In the genomic region with DNA sequence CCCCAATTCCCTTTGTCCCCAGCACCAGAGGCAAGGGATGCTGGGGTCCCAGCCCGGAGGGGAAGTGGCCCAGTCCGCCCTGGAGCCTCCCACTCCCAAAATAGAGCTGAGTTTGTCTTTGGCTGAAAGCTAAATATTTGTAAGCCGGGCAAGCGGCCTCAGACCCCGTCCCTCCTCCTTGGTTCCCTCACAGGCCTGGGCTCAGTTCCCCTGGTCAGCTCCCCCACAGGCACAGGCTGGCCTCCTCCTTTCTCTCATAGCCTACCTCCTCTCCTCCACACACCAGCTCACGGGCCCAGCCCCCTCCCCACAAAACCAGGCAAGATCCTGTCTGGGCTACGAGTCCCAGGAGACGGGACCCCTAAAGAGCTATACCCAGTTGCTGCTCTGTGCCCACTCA, we compare ENCODE assay signal across 15 cellular contexts. TPM values are rescaled to one million over a fixed set of nuclear protein-coding genes. Genes with fewer than 3 reads are reported as not detected.
DNase-seq lines count a peak whose midpoint lies in the region; ATAC-seq lines count a peak whose summit lies in the region.
"Had no signal": no experiment of that assay in that cellular context is flagged by ENCODE, and none has a peak within 500 bp of the region (broad histone marks: within the 10 kb centered on the region; RNA-seq: fewer than 3 reads in every experiment).

No MANE protein-coding gene starts in this region.

- H3K4me1 ChIP-seq in neuronal stem cell (ENCODE audit: control insufficient read depth in 2 of 2, insufficient read depth in 1 of 2, low read depth in 1 of 2, low read length in 2 of 2), result peaks cover 5 to 34% of the 10 kb centered on the region in 2 donors

- no peak overlapping the region for H3K14ac ChIP-seq in neuronal stem cell (ENCODE audit: low read length)

- WGBS in neuronal stem cell (ENCODE audit: extremely low coverage in 2 of 2, insufficient read length in 2 of 2, insufficient replicate concordance in 1 of 2), 2 donors, result no CpG with 5 or more reads among the region's 8 CpGs

- peaks cover 0 to 82% (median 0%) of the 10 kb centered on the region in 3 experiments for H3K27me3 ChIP-seq in neuronal stem cell (ENCODE audit: control insufficient read depth in 3 of 3, insufficient read depth in 3 of 3, low read depth in 1 of 3, low read length in 3 of 3)

- H3K4me3 Mint-ChIP-seq in activated T-helper 1 cell treated with anti-CD3 and anti-CD28 coated beads, Interleukin-12 subunit alpha, Interleukin-12 subunit beta, Interleukin-2, Interleukin-4 antibody, amounts not matched to agents 30 ng/mL and 10 ng/mL and 1 ng/mL, durations not matched to agents 14 hours and 24 hours and 36 hours, result no peak overlapping the region
- H3K4me3 Mint-ChIP-seq: CD4-positive, CD25-positive, alpha-beta regulatory T cell had no signal

- no peak overlapping the region for H3K27ac ChIP-seq in neuronal stem cell (replicated peaks; ENCODE audit: low read length)
- H3K27ac ChIP-seq: BLaER1 treated with 17β-estradiol and CSF1 and Interleukin-3, amounts not matched to agents 10 nM and 100 nM; GM23248 had no signal

- H3K9me3 ChIP-seq in neuronal stem cell (replicated peaks in 1 of 2; ENCODE audit: control insufficient read depth in 2 of 2, insufficient read depth in 1 of 2, low read depth in 1 of 2, low read length in 2 of 2), result no peaks in the 10 kb centered on the region
- H3K9me3 ChIP-seq: BLaER1 treated with 17β-estradiol and CSF1 and Interleukin-3, amounts not matched to agents 10 nM and 100 nM had no signal

- peak overlapping the region; percentile 70 for H2BK5ac ChIP-seq in neuronal stem cell (ENCODE audit: low read length)

- H3K9ac ChIP-seq in neuronal stem cell (ENCODE audit: low read depth, low read length, poor library complexity), result no peak overlapping the region
- H3K9ac ChIP-seq: BLaER1 treated with 17β-estradiol and CSF1 and Interleukin-3, amounts not matched to agents 10 nM and 100 nM; GM23248 had no signal

- peaks cover 12% of the 10 kb centered on the region for H3K4me1 Mint-ChIP-seq in activated T-helper 1 cell treated with anti-CD3 and anti-CD28 coated beads, Interleukin-12 subunit alpha, Interleukin-12 subunit beta, Interleukin-2, Interleukin-4 antibody, amounts not matched to agents 30 ng/mL and 10 ng/mL and 1 ng/mL, durations not matched to agents 14 hours and 24 hours and 36 hours (ENCODE audit: low read depth)

- peak overlapping the region; percentile 76 for H3K18ac ChIP-seq in neuronal stem cell (ENCODE audit: low read length)

- H3K4me2 ChIP-seq in neuronal stem cell (ENCODE audit: insufficient read depth, low read length, poor library complexity, severe bottlenecking), result no peak overlapping the region

- H3K4me3 ChIP-seq in neuronal stem cell (ENCODE audit: low read length in 2 of 2), result no peak overlapping the region
- H3K4me3 ChIP-seq: BLaER1 treated with 17β-estradiol and CSF1 and Interleukin-3, amounts not matched to agents 10 nM and 100 nM; GM23248 had no signal

- H3K27me3 Mint-ChIP-seq in activated T-helper 1 cell treated with anti-CD3 and anti-CD28 coated beads, Interleukin-12 subunit alpha, Interleukin-12 subunit beta, Interleukin-2, Interleukin-4 antibody, amounts not matched to agents 30 ng/mL and 10 ng/mL and 1 ng/mL, durations not matched to agents 14 hours and 24 hours and 36 hours (ENCODE audit: insufficient read depth), result peaks cover 51% of the 10 kb centered on the region

- H2AFZ ChIP-seq in neuronal stem cell (ENCODE audit: low read length), result peak overlapping the region; percentile 26
- H2AFZ ChIP-seq: GM23248 had no signal

- H2BK15ac ChIP-seq in neuronal stem cell (ENCODE audit: low read length), result peak overlapping the region; percentile 60

- H2BK12ac ChIP-seq in neuronal stem cell (ENCODE audit: low read length), result no peak overlapping the region

- H3K79me1 ChIP-seq in neuronal stem cell (ENCODE audit: low read depth, low read length), result no peaks in the 10 kb centered on the region

- no peaks in the 10 kb centered on the region for H3K9me3 Mint-ChIP-seq in activated T-helper 1 cell treated with anti-CD3 and anti-CD28 coated beads, Interleukin-12 subunit alpha, Interleukin-12 subunit beta, Interleukin-2, Interleukin-4 antibody, amounts not matched to agents 30 ng/mL and 10 ng/mL and 1 ng/mL, durations not matched to agents 14 hours and 24 hours and 36 hours
- H3K9me3 Mint-ChIP-seq: CD4-positive, CD25-positive, alpha-beta regulatory T cell had no signal

- ATAC-seq in HG03159 (IDR thresholded peaks at IDR 0.05; ENCODE audit: unreplicated experiment), result no peak

- no peak overlapping the region for H4K8ac ChIP-seq in neuronal stem cell (ENCODE audit: low read depth, low read length)

- no peak overlapping the region for H4K91ac ChIP-seq in neuronal stem cell (ENCODE audit: low read depth, low read length, poor library complexity)

- no peak overlapping the region for H3K4ac ChIP-seq in neuronal stem cell (ENCODE audit: low read length)

- intact Hi-C loops in activated T-helper 1 cell treated with anti-CD3 and anti-CD28 coated beads, Interleukin-12 subunit alpha, Interleukin-12 subunit beta, Interleukin-2, Interleukin-4 antibody, amounts not matched to agents 30 ng/mL and 10 ng/mL and 1 ng/mL, durations not matched to agents 14 hours and 24 hours and 36 hours (cut with micrococcal nuclease), result no loop called here

- H2BK120ac ChIP-seq in neuronal stem cell (ENCODE audit: low read depth, low read length), result peak overlapping the region; percentile 22

- no peaks in the 10 kb centered on the region for H3K36me3 Mint-ChIP-seq in activated T-helper 1 cell treated with anti-CD3 and anti-CD28 coated beads, Interleukin-12 subunit alpha, Interleukin-12 subunit beta, Interleukin-2, Interleukin-4 antibody, amounts not matched to agents 30 ng/mL and 10 ng/mL and 1 ng/mL, durations not matched to agents 14 hours and 24 hours and 36 hours (ENCODE audit: low read depth)
- H3K36me3 Mint-ChIP-seq: CD4-positive, CD25-positive, alpha-beta regulatory T cell had no signal

- H3K27ac Mint-ChIP-seq in activated T-helper 1 cell treated with anti-CD3 and anti-CD28 coated beads, Interleukin-12 subunit alpha, Interleukin-12 subunit beta, Interleukin-2, Interleukin-4 antibody, amounts not matched to agents 30 ng/mL and 10 ng/mL and 1 ng/mL, durations not matched to agents 14 hours and 24 hours and 36 hours, result peak overlapping the region; percentile 40

- H3K23ac ChIP-seq in neuronal stem cell (ENCODE audit: low read depth, low read length, poor library complexity), result peak overlapping the region; percentile 46

- DNase-seq in activated T-helper 1 cell treated with anti-CD3 and anti-CD28 coated beads, Interleukin-12 subunit alpha, Interleukin-12 subunit beta, Interleukin-2, Interleukin-4 antibody, amounts not matched to agents 30 ng/mL and 10 ng/mL and 1 ng/mL, durations not matched to agents 14 hours and 24 hours and 36 hours (ENCODE audit: low spot score), result no peak
- DNase-seq in left kidney (ENCODE audit: low read depth, low spot score) (peak; percentile 36), neuronal stem cell (ENCODE audit: low spot score) (no peak), NCI-H187 (lab: John Stamatoyannopoulos, UW) (no peak), NCI-H524 (lab: John Stamatoyannopoulos, UW) (no peak)
- no peak for DNase-seq in activated naive CD4-positive, alpha-beta T cell treated with anti-CD3 and anti-CD28 coated beads, Interleukin-2, amount 50 U/mL, for 16 hours
- DNase-seq: AML-193; CD4-positive, CD25-positive, alpha-beta regulatory T cell; DMS53; GF-D8; GM23248; IMR-90 had no signal

- H3K36me3 ChIP-seq in neuronal stem cell (replicated peaks in 1 of 2; ENCODE audit: control insufficient read depth in 2 of 2, insufficient read depth in 2 of 2, low read length in 2 of 2), result no peaks in the 10 kb centered on the region
- H3K36me3 ChIP-seq: BLaER1 treated with 17β-estradiol and CSF1 and Interleukin-3, amounts not matched to agents 10 nM and 100 nM had no signal

- H2AK5ac ChIP-seq in neuronal stem cell (ENCODE audit: low read depth, low read length), result peak overlapping the region; percentile 30

RNA-seq across cellular contexts. Expression of a gene that starts 1.3 kb away (rescaled TPM):
- total RNA-seq in activated T-helper 1 cell treated with anti-CD3 and anti-CD28 coated beads, Interleukin-12 subunit alpha, Interleukin-12 subunit beta, Interleukin-2, Interleukin-4 antibody, amounts not matched to agents 30 ng/mL and 10 ng/mL and 1 ng/mL, durations not matched to agents 14 hours and 24 hours and 36 hours, result not detected in 2 replicates
- 0.22 TPM for polyA plus RNA-seq in neuronal stem cell (2013, experiment 1 of 2)
- 0.35 TPM for polyA plus RNA-seq in neuronal stem cell (2013, experiment 2 of 2)
- total RNA-seq: CD4-positive, CD25-positive, alpha-beta regulatory T cell; GM23248; IMR-90 had no signal
- polyA plus RNA-seq: AG04450, GM23248, IMR-90 had no signal

RNA-seq across cellular contexts. Expression of a gene that starts 13.4 kb away (rescaled TPM):
- 81.4 and 85.7 TPM in 2 replicates for total RNA-seq in activated T-helper 1 cell treated with anti-CD3 and anti-CD28 coated beads, Interleukin-12 subunit alpha, Interleukin-12 subunit beta, Interleukin-2, Interleukin-4 antibody, amounts not matched to agents 30 ng/mL and 10 ng/mL and 1 ng/mL, durations not matched to agents 14 hours and 24 hours and 36 hours
- polyA plus RNA-seq in neuronal stem cell (2013, experiment 1 of 2), result 66.1 TPM
- polyA plus RNA-seq in neuronal stem cell (2013, experiment 2 of 2), result 65.0 TPM

RNA-seq across cellular contexts. Expression of a gene that starts 35.3 kb away (rescaled TPM):
- 107 and 111 TPM in 2 replicates for total RNA-seq in activated T-helper 1 cell treated with anti-CD3 and anti-CD28 coated beads, Interleukin-12 subunit alpha, Interleukin-12 subunit beta, Interleukin-2, Interleukin-4 antibody, amounts not matched to agents 30 ng/mL and 10 ng/mL and 1 ng/mL, durations not matched to agents 14 hours and 24 hours and 36 hours
- 74.0 TPM for polyA plus RNA-seq in neuronal stem cell (2013, experiment 1 of 2)
- polyA plus RNA-seq in neuronal stem cell (2013, experiment 2 of 2), result 71.1 TPM

RNA-seq across cellular contexts. Expression of a gene that starts 39.5 kb away (rescaled TPM):
- 344 and 350 TPM in 2 replicates for total RNA-seq in activated T-helper 1 cell treated with anti-CD3 and anti-CD28 coated beads, Interleukin-12 subunit alpha, Interleukin-12 subunit beta, Interleukin-2, Interleukin-4 antibody, amounts not matched to agents 30 ng/mL and 10 ng/mL and 1 ng/mL, durations not matched to agents 14 hours and 24 hours and 36 hours
- 482 TPM for polyA plus RNA-seq in neuronal stem cell (2013, experiment 1 of 2)
- 474 TPM for polyA plus RNA-seq in neuronal stem cell (2013, experiment 2 of 2)

RNA-seq across cellular contexts. Expression of a gene that starts 45.2 kb away (rescaled TPM):
- 65.6 and 66.0 TPM in 2 replicates for total RNA-seq in activated T-helper 1 cell treated with anti-CD3 and anti-CD28 coated beads, Interleukin-12 subunit alpha, Interleukin-12 subunit beta, Interleukin-2, Interleukin-4 antibody, amounts not matched to agents 30 ng/mL and 10 ng/mL and 1 ng/mL, durations not matched to agents 14 hours and 24 hours and 36 hours
- polyA plus RNA-seq in neuronal stem cell (2013, experiment 1 of 2), result 27.3 TPM
- polyA plus RNA-seq in neuronal stem cell (2013, experiment 2 of 2), result 27.4 TPM
